Comparison of ENCODE assay signal across 8 cellular contexts in the genomic region with DNA sequence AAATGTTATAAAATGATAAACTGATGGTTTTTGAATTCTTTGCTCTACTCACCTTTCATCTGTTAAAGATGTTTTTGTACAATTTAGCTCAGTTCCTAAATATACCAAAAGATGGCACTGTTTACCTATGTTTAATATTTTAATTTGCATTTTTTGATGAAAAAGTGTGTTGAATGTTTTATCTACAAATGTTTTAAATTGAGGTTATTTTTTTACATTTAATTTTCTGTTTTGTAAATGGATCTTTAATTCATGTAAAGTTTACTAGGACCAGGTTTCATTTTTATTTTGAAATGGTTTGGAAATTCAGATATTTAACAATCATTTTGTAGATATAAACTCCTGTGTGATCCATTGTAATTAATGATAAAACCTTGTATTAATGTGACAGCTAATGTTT. TPM values are rescaled to one million over a fixed set of nuclear protein-coding genes. Genes with fewer than 3 reads are reported as not detected.
DNase-seq lines count a peak whose midpoint lies in the region; ATAC-seq and TF ChIP-seq lines count a peak whose summit lies in the region.

No MANE protein-coding gene starts in this region.

- peaks cover 0 to 8% of the 10 kb centered on the region in 2 donors for H3K36me3 Mint-ChIP-seq in naive B cell

- DNase-seq in DMS79 (lab: John Stamatoyannopoulos, UW) (peak; percentile 30), DMS79 treated with DMSO at 0.1 percent for 48 hours (lab: John Stamatoyannopoulos, UW) (no peak), MV-4-11 (lab: John Stamatoyannopoulos, UW) (peak; percentile 15), breast epithelium (ENCODE audit: low spot score in 2 of 2) (no peak), naive B cell (peak; percentile 11), GF-D8 (lab: John Stamatoyannopoulos, UW) (no peak), OCI-M2 (lab: John Stamatoyannopoulos, UW; ENCODE audit: unreplicated experiment) (no peak)

- H3K4me3 Mint-ChIP-seq in naive B cell: no peak overlapping the region

- H3K27me3 Mint-ChIP-seq in naive B cell: no peaks in the 10 kb centered on the region

- no peak for ATAC-seq in naive B cell (ENCODE audit: low read depth in 2 of 2)
- ATAC-seq in HG03457 (IDR thresholded peaks at IDR 0.05; ENCODE audit: unreplicated experiment): no peak

- TF ChIP-seq CTCF in breast epithelium (IDR thresholded peaks at IDR 0.05): peak; percentile 52 to 72 (median 69)

- no peak overlapping the region for H3K4me3 ChIP-seq in breast epithelium

- H3K36me3 ChIP-seq in breast epithelium: no peaks in the 10 kb centered on the region

- intact Hi-C loops in breast epithelium (cut with DNase I; ENCODE audit: low total_unique reads): no loop called here

- no peak overlapping the region for H3K27ac Mint-ChIP-seq in naive B cell

- no peak overlapping the region for H3K27ac ChIP-seq in breast epithelium

- peaks cover 0 to 2% (median 0%) of the 10 kb centered on the region in 7 donors for H3K9me3 Mint-ChIP-seq in naive B cell

- no peaks in the 10 kb centered on the region for H3K27me3 ChIP-seq in breast epithelium

- TF ChIP-seq POLR2A in breast epithelium (IDR thresholded peaks at IDR 0.05): no peak

- H3K4me1 ChIP-seq in breast epithelium: no peaks in the 10 kb centered on the region

- no peaks in the 10 kb centered on the region for H3K9me3 ChIP-seq in breast epithelium

- peaks cover 8 to 11% (median 9%) of the 10 kb centered on the region in 3 donors for H3K4me1 Mint-ChIP-seq in naive B cell

RNA-seq across cellular contexts. Expression of a gene that starts 30.0 kb away (rescaled TPM):
- total RNA-seq in breast epithelium: 10 to 100 TPM; 13.0 to 27.2 (median 18.0) TPM
- polyA plus RNA-seq in naive B cell (ENCODE audit: low read depth in 6 of 6): 10 to 100 TPM; 27.0 to 40.2 (median 33.6) TPM

Comparison
In these comparisons a context has a peak if more than half of its experiments do, and no peak if none do; other contexts are left out.
1. DNase-seq: peak in DMS79 (single experiment), MV-4-11 (single experiment) and naive B cell (single experiment); none in DMS79 treated with DMSO at 0.1 percent for 48 hours (single experiment), breast epithelium (0 of 2), GF-D8 (single experiment) and OCI-M2 (single experiment).